15 cellular contexts compared by ENCODE assay signal in the genomic region with DNA sequence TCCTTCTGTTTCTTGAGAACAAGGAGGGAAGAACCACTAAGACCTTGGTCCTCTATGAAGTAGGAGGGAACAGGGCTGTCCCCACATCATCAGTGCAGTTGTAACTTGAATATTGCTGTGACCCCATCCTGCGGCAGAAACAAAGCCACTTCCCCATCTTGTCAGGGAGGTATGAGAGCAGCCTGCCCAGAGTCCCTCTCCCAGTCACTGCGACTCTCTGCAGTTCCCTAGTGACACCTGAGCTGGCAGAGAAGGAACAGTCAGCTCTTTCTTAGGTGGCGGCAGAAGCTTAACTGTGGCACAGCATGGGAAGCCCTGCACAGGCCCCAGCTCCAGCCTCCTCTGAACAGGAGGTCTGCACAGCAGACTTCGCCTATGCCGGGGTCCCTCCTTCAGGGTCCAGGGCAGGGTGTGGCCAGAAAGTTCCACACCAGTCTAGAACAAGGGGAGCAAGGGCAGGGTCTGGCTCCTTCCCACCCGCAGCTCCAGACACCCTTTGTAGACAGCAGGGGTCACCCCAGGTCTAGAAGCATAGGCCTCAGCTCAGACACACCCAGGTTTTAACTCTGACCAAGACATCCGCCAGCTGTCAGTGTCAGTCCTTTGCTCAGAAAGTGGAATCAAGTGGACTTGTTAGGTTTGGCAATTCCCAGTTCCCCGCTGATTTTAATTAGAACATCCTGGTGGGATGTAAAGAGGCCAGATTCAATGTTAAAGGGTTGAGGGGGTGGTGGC. TPM values are rescaled to one million over a fixed set of nuclear protein-coding genes. Genes with fewer than 3 reads are reported as not detected.
A peak's percentile ranks its signal among the peaks of the same experiment; 100 is the strongest.
DNase-seq lines count a peak whose midpoint lies in the region; ATAC-seq and TF ChIP-seq lines count a peak whose summit lies in the region.
"Had no signal": no experiment of that assay in that cellular context is flagged by ENCODE, and none has a peak within 500 bp of the region (broad histone marks: within the 10 kb centered on the region; RNA-seq: fewer than 3 reads in every experiment).

No MANE protein-coding gene starts in this region.

- H3K27ac ChIP-seq in H9 (ENCODE audit: insufficient read length, low read depth, low read length) (no peak overlapping the region), WERI-Rb-1 (peak overlapping the region; percentile 75)
- H3K27ac ChIP-seq: colonic mucosa, parathyroid adenoma, thoracic aorta had no signal

- no CpG with 5 or more reads among the region's 8 CpGs for WGBS in H9 (ENCODE audit: extremely low coverage, insufficient read length, low lambda C conversion rate)

- H3K4me3 ChIP-seq in WERI-Rb-1 (ENCODE audit: low read depth, low read length) = no peak overlapping the region
- H3K4me3 ChIP-seq: colonic mucosa, thoracic aorta had no signal

- peaks cover 44% of the 10 kb centered on the region for H3K36me3 ChIP-seq in WERI-Rb-1
- H3K36me3 ChIP-seq: colonic mucosa, thoracic aorta had no signal

- H3K9me3 ChIP-seq in H9 (ENCODE audit: control insufficient read depth, low read depth, low read length) (no peaks in the 10 kb centered on the region), WERI-Rb-1 (ENCODE audit: severe bottlenecking) (no peaks in the 10 kb centered on the region)
- H3K9me3 ChIP-seq: colonic mucosa, thoracic aorta had no signal

- no peak overlapping the region for H2BK5ac ChIP-seq in H9 (ENCODE audit: insufficient read length, low read length)

- no peaks in the 10 kb centered on the region for H3K79me2 ChIP-seq in H9 (ENCODE audit: insufficient read depth, low read length)
- H3K79me2 ChIP-seq: parathyroid adenoma had no signal

- H3K27me3 ChIP-seq in H9 (ENCODE audit: insufficient read depth, low read length) = no peaks in the 10 kb centered on the region
- H3K27me3 ChIP-seq in WERI-Rb-1 (ENCODE audit: insufficient read depth, low read depth, severe bottlenecking) = no peaks in the 10 kb centered on the region
- H3K27me3 ChIP-seq: colonic mucosa had no signal

- H3K56ac ChIP-seq in H9 (ENCODE audit: insufficient read length, low read depth, low read length) = no peak overlapping the region

- no peak overlapping the region for H4K8ac ChIP-seq in H9 (replicated peaks; ENCODE audit: insufficient read length, low read depth, low read length)

- H2AK5ac ChIP-seq in H9 (ENCODE audit: insufficient read length, low read length) = no peak overlapping the region

- no peak overlapping the region for H3K4me3 Mint-ChIP-seq in T-helper 1 cell treated with Interleukin-12 subunit alpha and Interleukin-12 subunit beta and Interleukin-4 antibody, amounts not matched to agents 30 μg/mL and 1 μg/mL, for 36 hours
- no peak overlapping the region for H3K4me3 Mint-ChIP-seq in H9
- H3K4me3 Mint-ChIP-seq in memory B cell = no peak overlapping the region

- no peaks in the 10 kb centered on the region for H3K79me1 ChIP-seq in H9 (ENCODE audit: insufficient read depth, low read depth, low read length, poor library complexity, severe bottlenecking)

- no peak overlapping the region for H3K14ac ChIP-seq in H9 (ENCODE audit: insufficient read depth, low read length)

- ATAC-seq in memory B cell (ENCODE audit: low read depth) (no peak), HG03571 (IDR thresholded peaks at IDR 0.05; ENCODE audit: unreplicated experiment) (no peak)
- ATAC-seq: HCT116 had no signal

- H3K18ac ChIP-seq in H9 (ENCODE audit: insufficient read length, low read depth, low read length) = no peak overlapping the region

- no peak overlapping the region for H3K9ac ChIP-seq in H9 (ENCODE audit: extremely low read depth, insufficient read length, low read length)
- H3K9ac ChIP-seq: parathyroid adenoma had no signal

- no peak overlapping the region for H2BK120ac ChIP-seq in H9 (ENCODE audit: low read depth, low read length, poor library complexity, severe bottlenecking)

- H3K9me3 Mint-ChIP-seq in T-helper 1 cell treated with Interleukin-12 subunit alpha and Interleukin-12 subunit beta and Interleukin-4 antibody, amounts not matched to agents 30 μg/mL and 1 μg/mL, for 36 hours = no peaks in the 10 kb centered on the region
- H3K9me3 Mint-ChIP-seq in H9 = no peaks in the 10 kb centered on the region
- H3K9me3 Mint-ChIP-seq in memory B cell = no peaks in the 10 kb centered on the region

- H3K36me3 Mint-ChIP-seq in T-helper 1 cell treated with Interleukin-12 subunit alpha and Interleukin-12 subunit beta and Interleukin-4 antibody, amounts not matched to agents 30 μg/mL and 1 μg/mL, for 36 hours (ENCODE audit: low read depth) = peaks cover 52% of the 10 kb centered on the region
- peaks cover 5 to 13% (median 6%) of the 10 kb centered on the region in 3 experiments; a peak in 6 of 7 replicates for H3K36me3 Mint-ChIP-seq in H9 (ENCODE audit: insufficient read depth in 1 of 3, low read depth in 3 of 3)
- H3K36me3 Mint-ChIP-seq in memory B cell = peaks cover 17% of the 10 kb centered on the region

- peaks cover 8% of the 10 kb centered on the region for H3K4me1 Mint-ChIP-seq in T-helper 1 cell treated with Interleukin-12 subunit alpha and Interleukin-12 subunit beta and Interleukin-4 antibody, amounts not matched to agents 30 μg/mL and 1 μg/mL, for 36 hours (ENCODE audit: low read depth)
- H3K4me1 Mint-ChIP-seq in H9 (no peaks in the 10 kb centered on the region), memory B cell (peaks cover 17% of the 10 kb centered on the region)

- H3K4ac ChIP-seq in H9 (ENCODE audit: low read depth, low read length) = no peak overlapping the region

- H3K4me1 ChIP-seq in H9 (ENCODE audit: insufficient read depth, low read length) = no peaks in the 10 kb centered on the region
- H3K4me1 ChIP-seq: colonic mucosa, parathyroid adenoma had no signal

- H3T11ph ChIP-seq in H9 (ENCODE audit: low read length) = no peak overlapping the region

- H3K27me3 Mint-ChIP-seq in T-helper 1 cell treated with Interleukin-12 subunit alpha and Interleukin-12 subunit beta and Interleukin-4 antibody, amounts not matched to agents 30 μg/mL and 1 μg/mL, for 36 hours (ENCODE audit: low read depth) = no peaks in the 10 kb centered on the region
- H3K27me3 Mint-ChIP-seq in H9 (ENCODE audit: low read depth) = no peaks in the 10 kb centered on the region
- no peaks in the 10 kb centered on the region for H3K27me3 Mint-ChIP-seq in memory B cell

- TF ChIP-seq CTCF in H9 (conservative IDR thresholded peaks at IDR 0.05) (peak; percentile 20; the same call in 1 of the 3 replicates), WERI-Rb-1 (IDR thresholded peaks at IDR 0.05; ENCODE audit: low read depth, low read length) (peak; percentile 50)

- no peaks in the 10 kb centered on the region for H3K23me2 ChIP-seq in H9 (ENCODE audit: insufficient read length, low read depth, low read length, poor library complexity, severe bottlenecking)

- DNase-seq in T-helper 1 cell (no peak), H9 (no peak), WERI-Rb-1 (peak; percentile 78), memory B cell (ENCODE audit: low spot score in 2 of 2) (no peak), pons (ENCODE audit: low spot score) (no peak)
- DNase-seq in activated CD4-positive, CD25-positive, alpha-beta regulatory T cell (lab: John Stamatoyannopoulos, UW) = no peak
- DNase-seq: amniotic stem cell; colonic mucosa; NCI-H2171; stimulated activated CD4-positive, alpha-beta T cell treated with anti-CD3 and anti-CD28 coated beads, Interleukin-12 subunit alpha, Interleukin-12 subunit beta, amount 100 ng/mL, for 4 hours had no signal

- no peak overlapping the region for H2BK12ac ChIP-seq in H9 (ENCODE audit: insufficient read length, low read depth, low read length)

- no peak overlapping the region for H3K4me2 ChIP-seq in H9 (ENCODE audit: insufficient read depth, insufficient read length, low read length)

- H3K23ac ChIP-seq in H9 (ENCODE audit: insufficient read length, low read depth, low read length) = no peak overlapping the region

- no peak overlapping the region for H4K5ac ChIP-seq in H9 (ENCODE audit: insufficient read length, low read depth, low read length)

- no peaks in the 10 kb centered on the region for H4K20me1 ChIP-seq in H9 (ENCODE audit: control insufficient read depth, insufficient read depth, insufficient read length)

- H4K91ac ChIP-seq in H9 (ENCODE audit: insufficient read length, low read depth, low read length) = no peak overlapping the region

- peak overlapping the region; percentile 66 for H3K27ac Mint-ChIP-seq in T-helper 1 cell treated with Interleukin-12 subunit alpha and Interleukin-12 subunit beta and Interleukin-4 antibody, amounts not matched to agents 30 μg/mL and 1 μg/mL, for 36 hours
- H3K27ac Mint-ChIP-seq in H9 = no peak overlapping the region; a peak in 1 of 7 replicates
- peak overlapping the region; percentile 28 for H3K27ac Mint-ChIP-seq in memory B cell

- H2BK15ac ChIP-seq in H9 (ENCODE audit: low read depth, low read length) = no peak overlapping the region

- H2AFZ ChIP-seq in H9 (ENCODE audit: low read length) = no peak overlapping the region
- H2AFZ ChIP-seq: parathyroid adenoma had no signal

- no peak overlapping the region for H2BK20ac ChIP-seq in H9 (ENCODE audit: low read depth, low read length, poor library complexity, severe bottlenecking)

RNA-seq across cellular contexts. Expression of gene DEGS2, which starts 36.8 kb away (rescaled TPM):
- total RNA-seq in H9 (2021) = 0.59 and 0.72 TPM in 2 replicates

RNA-seq across cellular contexts. Expression of gene EVL, which starts 57.4 kb away (rescaled TPM):
- 53.2 and 55.1 TPM in 2 replicates for total RNA-seq in H9 (2021)

Comparison
In these comparisons a context has a peak if more than half of its experiments do, and no peak if none do; other contexts are left out.
1. H3K27ac Mint-ChIP-seq: peak in T-helper 1 cell treated with Interleukin-12 subunit alpha and Interleukin-12 subunit beta and Interleukin-4 antibody, amounts not matched to agents 30 μg/mL and 1 μg/mL, for 36 hours (single experiment) and memory B cell (single experiment); none in H9 (0 of 3).